10 cellular contexts compared by ENCODE assay signal in the genomic region with DNA sequence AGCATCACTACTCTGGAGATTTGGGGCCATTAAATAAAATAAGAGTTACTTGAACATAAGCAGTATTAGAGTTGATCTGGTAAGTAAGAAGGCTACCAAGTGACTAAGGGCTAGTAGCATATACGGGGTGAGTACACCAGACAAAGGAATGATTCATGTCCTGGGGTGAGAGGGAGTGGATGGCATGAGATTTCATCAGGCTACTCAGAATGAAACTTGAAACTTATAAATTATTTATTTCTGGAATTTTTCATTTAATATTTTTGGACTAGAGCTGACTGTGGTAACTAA. TPM values are rescaled to one million over a fixed set of nuclear protein-coding genes. Genes with fewer than 3 reads are reported as not detected.
A peak's percentile ranks its signal among the peaks of the same experiment; 100 is the strongest.
DNase-seq lines count a peak whose midpoint lies in the region; ATAC-seq, FAIRE-seq and TF ChIP-seq lines count a peak whose summit lies in the region.
"Had no signal": no experiment of that assay in that cellular context is flagged by ENCODE, and none has a peak within 500 bp of the region (broad histone marks: within the 10 kb centered on the region; RNA-seq: fewer than 3 reads in every experiment).

No MANE protein-coding gene starts in this region.

- no peak for DNase-seq in activated T-cell treated with anti-CD3 and anti-CD28 coated beads, Interleukin-2, amount 50 U/mL, for 4 hours
- DNase-seq in activated T-cell treated with anti-CD3 and anti-CD28 coated beads, Interleukin-2, amount 50 U/mL, for 1 hour = no peak
- DNase-seq in activated B cell treated with CpG ODN at 0.5 μM for 24 hours (no peak), foreskin melanocyte (peak; percentile 78), left lung (no peak), NOMO-1 treated with DMSO at 0.1 percent for 48 hours (lab: John Stamatoyannopoulos, UW; ENCODE audit: unreplicated experiment) (no peak), GM19239 (ENCODE audit: insufficient read length, low spot score) (no peak)
- DNase-seq: NCI-H2171 treated with DMSO at 0.1 percent for 48 hours had no signal

- no peak for FAIRE-seq in GM19239 (lab: Jason Lieb, UNC)
- FAIRE-seq: G401.6 had no signal

- peaks cover 24% of the 10 kb centered on the region for H3K36me3 Mint-ChIP-seq in activated T-cell treated with anti-CD3 and anti-CD28 coated beads, Interleukin-2, amount 50 U/mL, for 4 hours (ENCODE audit: insufficient read depth)
- H3K36me3 Mint-ChIP-seq in activated B cell treated with CpG ODN at 0.5 μM for 24 hours (ENCODE audit: low read depth) = peaks cover 10% of the 10 kb centered on the region

- TF ChIP-seq CTCF in activated B cell treated with CpG ODN at 0.5 μM for 24 hours (IDR thresholded peaks at IDR 0.05) (no peak), left lung (IDR thresholded peaks at IDR 0.05) (no peak)

- peaks cover 12% of the 10 kb centered on the region for H3K36me3 ChIP-seq in thymus (ENCODE audit: control insufficient read depth, insufficient read depth)
- peaks cover 0 to 10% of the 10 kb centered on the region in 2 donors for H3K36me3 ChIP-seq in left lung

- intact Hi-C loops in activated B cell treated with CpG ODN at 0.5 μM for 24 hours (cut with micrococcal nuclease) (no loop called here), left lung (cut with DNase I) (no loop called here)

- POLR2A ChIA-PET in activated B cell treated with CpG ODN at 0.5 μM for 24 hours (lab: Charles Lee) = no interaction called here

- peak overlapping the region; percentile 94 for H3K27ac Mint-ChIP-seq in activated B cell treated with CpG ODN at 0.5 μM for 24 hours

- WGBS in thymus = 83% methylated on average over 1 of the region's 1 CpG

- CTCF ChIA-PET in activated B cell treated with CpG ODN at 0.5 μM for 24 hours (lab: Charles Lee) = no interaction called here

- H3K9me3 ChIP-seq in thymus (ENCODE audit: control insufficient read depth) = no peaks in the 10 kb centered on the region
- H3K9me3 ChIP-seq in left lung = no peaks in the 10 kb centered on the region

- H3K4me1 ChIP-seq in thymus (ENCODE audit: control insufficient read depth, insufficient read depth, low read length) (peaks cover 21% of the 10 kb centered on the region), left lung (peaks cover 11 to 58% of the 10 kb centered on the region in 2 donors)

- no peaks in the 10 kb centered on the region for H3K27me3 Mint-ChIP-seq in activated T-cell treated with anti-CD3 and anti-CD28 coated beads, Interleukin-2, amount 50 U/mL, for 4 hours (ENCODE audit: low read depth)
- no peaks in the 10 kb centered on the region for H3K27me3 Mint-ChIP-seq in activated B cell treated with CpG ODN at 0.5 μM for 24 hours

- peak; percentile 44 to 45 for ATAC-seq in activated T-cell treated with anti-CD3 and anti-CD28 coated beads, Interleukin-2, amount 50 U/mL, for 4 hours
- no peak for ATAC-seq in activated B cell treated with CpG ODN at 0.5 μM for 24 hours (ENCODE audit: low read depth)
- ATAC-seq in left lung = no peak

- H3K4me3 Mint-ChIP-seq in activated T-cell treated with anti-CD3 and anti-CD28 coated beads, Interleukin-2, amount 50 U/mL, for 4 hours = peak overlapping the region; percentile 92
- no peak overlapping the region for H3K4me3 Mint-ChIP-seq in activated B cell treated with CpG ODN at 0.5 μM for 24 hours

- no peaks in the 10 kb centered on the region for H3K9me3 Mint-ChIP-seq in activated T-cell treated with anti-CD3 and anti-CD28 coated beads, Interleukin-2, amount 50 U/mL, for 4 hours
- H3K9me3 Mint-ChIP-seq in activated B cell treated with CpG ODN at 0.5 μM for 24 hours = no peaks in the 10 kb centered on the region

- H3K4me3 ChIP-seq in thymus (ENCODE audit: low read length) = peak overlapping the region; percentile 88
- peak overlapping the region in 1 of 2 donors; percentile 85 for H3K4me3 ChIP-seq in left lung

- peaks cover 72% of the 10 kb centered on the region for H3K4me1 Mint-ChIP-seq in activated T-cell treated with anti-CD3 and anti-CD28 coated beads, Interleukin-2, amount 50 U/mL, for 4 hours (ENCODE audit: low read depth)
- H3K4me1 Mint-ChIP-seq in activated B cell treated with CpG ODN at 0.5 μM for 24 hours = peaks cover 25% of the 10 kb centered on the region

- H3K27me3 ChIP-seq in thymus (ENCODE audit: control insufficient read depth, insufficient read depth) (no peaks in the 10 kb centered on the region), left lung (no peaks in the 10 kb centered on the region)

- H3K27ac ChIP-seq in thymus (ENCODE audit: low read depth) = no peak overlapping the region
- peak overlapping the region in 1 of 2 donors; percentile 96 for H3K27ac ChIP-seq in left lung

RNA-seq across cellular contexts. Expression of a gene that starts 2.3 kb away (rescaled TPM):
- 10 to 100 TPM in 1 of 3 donors, 1 to 10 TPM in 2; 5.2 to 16.2 (median 8.0) TPM for total RNA-seq in activated T-cell treated with anti-CD3 and anti-CD28 coated beads, Interleukin-2, amount 50 U/mL, for 4 hours
- 15.2 and 15.3 TPM in 2 replicates for total RNA-seq in activated B cell treated with CpG ODN at 0.5 μM for 24 hours
- 24.8 TPM for polyA plus RNA-seq in thymus
- total RNA-seq in left lung = 10 to 100 TPM; 51.3 to 67.5 TPM

RNA-seq across cellular contexts. Expression of a gene that starts 50.9 kb away (rescaled TPM):
- not detected for total RNA-seq in activated T-cell treated with anti-CD3 and anti-CD28 coated beads, Interleukin-2, amount 50 U/mL, for 4 hours
- total RNA-seq in activated B cell treated with CpG ODN at 0.5 μM for 24 hours = 0.10 and 0.16 TPM in 2 replicates
- 0.09 TPM for polyA plus RNA-seq in thymus
- total RNA-seq in left lung = not detected

Comparison
In these comparisons a context has a peak if more than half of its experiments do, and no peak if none do; other contexts are left out.
1. ATAC-seq: peak in activated T-cell treated with anti-CD3 and anti-CD28 coated beads, Interleukin-2, amount 50 U/mL, for 4 hours (2 of 2); none in activated B cell treated with CpG ODN at 0.5 μM for 24 hours (single experiment) and left lung (single experiment).